Comparison of ENCODE assay signal across 22 cellular contexts in genomic region chr10:129712000-129712399, GRCh38.
A peak's percentile ranks its signal among the peaks of the same experiment; 100 is the strongest.
DNase-seq lines count a peak whose midpoint lies in the region; ATAC-seq, FAIRE-seq and TF ChIP-seq lines count a peak whose summit lies in the region.
"Had no signal": no experiment of that assay in that cellular context is flagged by ENCODE, and none has a peak within 500 bp of the region (broad histone marks: within the 10 kb centered on the region; RNA-seq: fewer than 3 reads in every experiment).

No MANE protein-coding gene starts in this region.

- ATAC-seq in WTC11: no peak
- ATAC-seq in HG02623 (IDR thresholded peaks at IDR 0.05; ENCODE audit: unreplicated experiment): no peak
- ATAC-seq: HCT116 had no signal

- H3K27me3 Mint-ChIP-seq in WTC11 (ENCODE audit: low read depth) (no peaks in the 10 kb centered on the region), neural progenitor cell (ENCODE audit: insufficient read depth, low read depth) (no peaks in the 10 kb centered on the region), type B pancreatic cell (no peaks in the 10 kb centered on the region)
- H3K27me3 Mint-ChIP-seq: CD4-positive, CD25-positive, alpha-beta regulatory T cell; CD8-positive, alpha-beta memory T cell had no signal

- no peaks in the 10 kb centered on the region for H3K79me1 ChIP-seq in H1 (ENCODE audit: low read depth, low read length)

- DNase-seq in WTC11 (ENCODE audit: low spot score) (no peak), H1 (ENCODE audit: low read depth in 1 of 2, low spot score in 2 of 2) (peak in 1 of 2 experiments; percentile 40), neural progenitor cell (ENCODE audit: low spot score) (no peak), type B pancreatic cell (ENCODE audit: extremely low spot score, unreplicated experiment) (peak; percentile 60), superior temporal gyrus (ENCODE audit: extremely low spot score) (no peak), OCI-M1 (lab: John Stamatoyannopoulos, UW) (no peak)
- DNase-seq: ACHN; BE2C; C1 segment of cervical spinal cord; CD4-positive, CD25-positive, alpha-beta regulatory T cell; CD8-positive, alpha-beta memory T cell; COR-L47; DMS 273 treated with DMSO at 0.1 percent for 48 hours; GM23248; HFFc6 had no signal

- no peaks in the 10 kb centered on the region for H3K9me3 ChIP-seq in H1 (ENCODE audit: insufficient read depth in 2 of 2, low read depth in 1 of 2, low read length in 1 of 2)
- H3K9me3 ChIP-seq in neural progenitor cell (ENCODE audit: low read depth): no peaks in the 10 kb centered on the region
- H3K9me3 ChIP-seq: BE2C had no signal

- H2BK20ac ChIP-seq in H1 (ENCODE audit: low read length): peak overlapping the region; percentile 56; the same call in 1 of the 2 replicates

- TF ChIP-seq RAD21 in H1 (IDR thresholded peaks at IDR 0.05 in 1 of 2, conservative IDR thresholded peaks at IDR 0.05 in 1 of 2; ENCODE audit: low read depth in 2 of 2, low read length in 2 of 2): no peak

- no peak for FAIRE-seq in H1 (lab: Jason Lieb, UNC)
- FAIRE-seq: A204.1, G401.6, GM12892, GM18507, H54 had no signal

- no peak overlapping the region for H3K4me2 ChIP-seq in H1 (ENCODE audit: insufficient read depth in 1 of 2, low read depth in 2 of 2, low read length in 2 of 2)
- peak overlapping the region; percentile 48 for H3K4me2 ChIP-seq in neural progenitor cell

- no peak overlapping the region for H3K4ac ChIP-seq in H1 (replicated peaks; ENCODE audit: insufficient read length, low read depth, low read length)

- no peaks in the 10 kb centered on the region for H4K20me1 ChIP-seq in H1 (replicated peaks in 1 of 2; ENCODE audit: control insufficient read depth in 1 of 2, insufficient read depth in 2 of 2, low read length in 2 of 2)
- peaks cover 3% of the 10 kb centered on the region for H4K20me1 ChIP-seq in neural progenitor cell (ENCODE audit: low read depth)

- H2AFZ ChIP-seq in H1 (ENCODE audit: low read length) (no peak overlapping the region), neural progenitor cell (replicated peaks) (no peak overlapping the region)
- H2AFZ ChIP-seq: GM23248 had no signal

- no peak overlapping the region for H4K5ac ChIP-seq in H1 (ENCODE audit: insufficient read length, low read depth, low read length)

- H3F3A ChIP-seq in neural progenitor cell (ENCODE audit: low read depth): peaks cover 8% of the 10 kb centered on the region

- H3K4me3 ChIP-seq in H1 (ENCODE audit: extremely low read depth in 1 of 4, insufficient read depth in 2 of 4, low read depth in 3 of 4, low read length in 4 of 4): no peak overlapping the region
- no peak overlapping the region for H3K4me3 ChIP-seq in neural progenitor cell
- H3K4me3 ChIP-seq: GM23248 had no signal

- TF ChIP-seq POLR2A in H1 (IDR thresholded peaks at IDR 0.05; ENCODE audit: control extremely low read depth in 1 of 2, low read depth in 2 of 2, low read length in 2 of 2): no peak

- H3K79me2 ChIP-seq in H1 (ENCODE audit: control insufficient read depth in 1 of 2, insufficient read depth in 2 of 2, low read length in 2 of 2) (no peaks in the 10 kb centered on the region), neural progenitor cell (ENCODE audit: low read depth) (no peaks in the 10 kb centered on the region)

- H3K9ac ChIP-seq in H1 (replicated peaks in 1 of 4; ENCODE audit: extremely low read depth in 1 of 4, low read depth in 3 of 4, low read length in 3 of 4) (no peak overlapping the region), neural progenitor cell (no peak overlapping the region)
- H3K9ac ChIP-seq: GM23248 had no signal

- H2AK5ac ChIP-seq in H1 (ENCODE audit: low read depth, low read length): no peak overlapping the region; the same call in 1 of the 2 replicates

- no peak overlapping the region for H3K23ac ChIP-seq in H1 (ENCODE audit: insufficient read length)

- H4K91ac ChIP-seq in H1 (replicated peaks; ENCODE audit: insufficient read length, low read length): peak overlapping the region; percentile 29

- peak overlapping the region; percentile 19 for H2BK120ac ChIP-seq in H1 (replicated peaks; ENCODE audit: low read depth, low read length)

- H3K4me3 Mint-ChIP-seq in WTC11 (no peak overlapping the region), neural progenitor cell (no peak overlapping the region), type B pancreatic cell (no peak overlapping the region)
- H3K4me3 Mint-ChIP-seq: CD4-positive, CD25-positive, alpha-beta regulatory T cell; CD8-positive, alpha-beta memory T cell; HFFc6 had no signal

- TF ChIP-seq CTCF in WTC11 (IDR thresholded peaks at IDR 0.05) (no peak), H1 (IDR thresholded peaks at IDR 0.05; ENCODE audit: control extremely low read depth in 1 of 3, insufficient read depth in 1 of 3, low read depth in 1 of 3, low read length in 3 of 3) (no peak), neural progenitor cell (IDR thresholded peaks at IDR 0.05) (no peak), type B pancreatic cell (conservative IDR thresholded peaks at IDR 0.05) (no peak)

- H3K27me3 ChIP-seq in H1 (replicated peaks in 1 of 4; ENCODE audit: control insufficient read depth in 3 of 4, extremely low read depth in 1 of 4, insufficient read depth in 3 of 4, low read length in 3 of 4): no peaks in the 10 kb centered on the region
- H3K27me3 ChIP-seq in neural progenitor cell: no peaks in the 10 kb centered on the region
- H3K27me3 ChIP-seq: BE2C had no signal

- no peak for TF ChIP-seq EP300 in H1 (IDR thresholded peaks at IDR 0.05; ENCODE audit: borderline replicate concordance in 1 of 2, low read depth in 2 of 2, low read length in 2 of 2)

- H3K4me1 Mint-ChIP-seq in WTC11: peaks cover 59% of the 10 kb centered on the region
- peaks cover 29% of the 10 kb centered on the region for H3K4me1 Mint-ChIP-seq in neural progenitor cell
- no peaks in the 10 kb centered on the region for H3K4me1 Mint-ChIP-seq in type B pancreatic cell (ENCODE audit: unreplicated experiment)
- H3K4me1 Mint-ChIP-seq: CD4-positive, CD25-positive, alpha-beta regulatory T cell; CD8-positive, alpha-beta memory T cell had no signal

- no peak overlapping the region for H2BK15ac ChIP-seq in H1 (ENCODE audit: low read length)

- WGBS in H1 (ENCODE audit: extremely low coverage in 1 of 2, insufficient coverage in 1 of 2, insufficient read length in 1 of 2, insufficient replicate concordance in 2 of 2, low coverage in 1 of 2, low lambda C conversion rate in 2 of 2, missing lambda C conversion rate in 1 of 2), 2 experiments: 92% methylated on average over 8 of the region's 8 CpGs; no CpG with 5 or more reads in 1 of the 2 experiments

- POLR2A ChIA-PET in WTC11 (lab: Charles Lee) (interaction anchor here (0.7 kb wide), 1 partner anchor 8 kb away, joined by 3 read pairs; no protein-coding TSS in a partner anchor), H1 (lab: Charles Lee; ENCODE audit: partially characterized antibody) (no interaction called here)

- H2BK12ac ChIP-seq in H1 (ENCODE audit: low read depth, low read length): 0 out of 2 replicates have a peak overlapping the region, but pooled peaks have one; percentile 27

- H3K23me2 ChIP-seq in H1 (ENCODE audit: low read depth, low read length): no peaks in the 10 kb centered on the region

- H3K56ac ChIP-seq in H1 (replicated peaks; ENCODE audit: insufficient read length, low read depth, low read length): no peak overlapping the region

- no peak overlapping the region for H3K18ac ChIP-seq in H1 (ENCODE audit: extremely low read depth, low read length)

- no peaks in the 10 kb centered on the region; a peak in 1 of 8 replicates for H3K36me3 ChIP-seq in H1 (ENCODE audit: control insufficient read depth in 2 of 4, insufficient read depth in 4 of 4, low read length in 3 of 4)
- no peaks in the 10 kb centered on the region for H3K36me3 ChIP-seq in neural progenitor cell
- H3K36me3 ChIP-seq: BE2C had no signal

- H4K8ac ChIP-seq in H1 (ENCODE audit: extremely low read depth, insufficient read depth, low read length): no peak overlapping the region

- H3K14ac ChIP-seq in H1 (ENCODE audit: insufficient read length): no peak overlapping the region

- H3K27ac Mint-ChIP-seq in WTC11 (peak overlapping the region; percentile 54; the same call in 1 of the 2 replicates), neural progenitor cell (no peak overlapping the region), type B pancreatic cell (no peak overlapping the region)
- H3K27ac Mint-ChIP-seq: HFFc6 had no signal

- H3K9me3 Mint-ChIP-seq in WTC11 (no peaks in the 10 kb centered on the region), neural progenitor cell (no peaks in the 10 kb centered on the region), type B pancreatic cell (no peaks in the 10 kb centered on the region)
- H3K9me3 Mint-ChIP-seq: CD4-positive, CD25-positive, alpha-beta regulatory T cell had no signal

- H3K27ac ChIP-seq in H1 (ENCODE audit: low read depth, low read length): no peak overlapping the region
- H3K27ac ChIP-seq in neural progenitor cell: no peak overlapping the region
- H3K27ac ChIP-seq: GM23248 had no signal

- peaks cover 0 to 10% (median under 1%) of the 10 kb centered on the region in 4 experiments; a peak in 4 of 7 replicates for H3K4me1 ChIP-seq in H1 (replicated peaks in 1 of 4; ENCODE audit: control insufficient read depth in 3 of 4, insufficient read depth in 4 of 4, low read length in 3 of 4)
- peaks cover 24% of the 10 kb centered on the region for H3K4me1 ChIP-seq in neural progenitor cell
- H3K4me1 ChIP-seq: BE2C had no signal

- no peak overlapping the region for H2BK5ac ChIP-seq in H1 (ENCODE audit: low read depth, low read length)

- CTCF ChIA-PET in WTC11 (lab: Charles Lee): interaction anchor here (1.5 to 2.2 kb wide), 2 partner anchors 53 to 1500 kb away, joined by 3 to 14 read pairs; no protein-coding TSS in a partner anchor
- CTCF ChIA-PET in H1 (lab: Charles Lee; ENCODE audit: partially characterized antibody): interaction anchor here (1.6 kb wide), 1 partner anchor 9 kb away, joined by 6 read pairs; no protein-coding TSS in a partner anchor

- H3K36me3 Mint-ChIP-seq in WTC11 (no peaks in the 10 kb centered on the region), neural progenitor cell (peaks cover 6% of the 10 kb centered on the region), type B pancreatic cell (peaks cover 12% of the 10 kb centered on the region)

TF ChIP-seq in WTC11, 78 proteins besides CTCF, POLR2A, EP300 and RAD21 (continues in another document):
- TF ChIP-seq USF2 (CRISPR knock-in tag; IDR thresholded peaks at IDR 0.05): no peak

TF ChIP-seq in H1, 55 proteins besides CTCF, POLR2A, EP300 and RAD21:
- no peak for TF ChIP-seq RXRA (IDR thresholded peaks at IDR 0.05; ENCODE audit: insufficient read depth, low read depth, low read length)
